Comparison of ENCODE assay signal across 15 cellular contexts in genomic region chr22:19202799-19203186, GRCh38. TPM values are rescaled to one million over a fixed set of nuclear protein-coding genes. Genes with fewer than 3 reads are reported as not detected.
DNase-seq lines count a peak whose midpoint lies in the region; ATAC-seq, FAIRE-seq and TF ChIP-seq lines count a peak whose summit lies in the region.
"Not testable (repeated sequence)": the region's sequence is repeated elsewhere in the genome, so short reads cannot be mapped to it uniquely, and the experiment has no call there.
"Had no signal": no experiment of that assay in that cellular context is flagged by ENCODE, and none has a peak within 500 bp of the region (broad histone marks: within the 10 kb centered on the region; RNA-seq: fewer than 3 reads in every experiment).

No MANE protein-coding gene starts in this region.

- H3K27ac ChIP-seq in 22Rv1 (peak overlapping the region; percentile 60), HL-60 (replicated peaks) (peak overlapping the region; percentile 6; the same call in 1 of the 2 replicates), neutrophil (peak overlapping the region; percentile 77)
- H3K27ac ChIP-seq in K562 (ENCODE audit: extremely low read depth, low read depth, low read length); H1 (ENCODE audit: low read depth, low read length): not testable (repeated sequence)

- TF ChIP-seq POLR2A in K562 (conservative IDR thresholded peaks at IDR 0.05); H1 (IDR thresholded peaks at IDR 0.05; ENCODE audit: control extremely low read depth in 1 of 2, low read depth in 2 of 2, low read length in 2 of 2): not testable (repeated sequence)

- not testable (repeated sequence) for H3K14ac ChIP-seq in H1 (ENCODE audit: insufficient read length)

- peaks cover 18 to 20% of the 10 kb centered on the region in 2 experiments for H3K4me1 ChIP-seq in K562 (replicated peaks in 1 of 2; ENCODE audit: control insufficient read depth in 2 of 2, insufficient read depth in 2 of 2, low read length in 2 of 2)
- not testable (repeated sequence) for H3K4me1 ChIP-seq in H1 (replicated peaks in 1 of 4; ENCODE audit: control insufficient read depth in 3 of 4, insufficient read depth in 4 of 4, low read length in 3 of 4); neutrophil (ENCODE audit: control insufficient read depth in 1 of 2, insufficient read depth in 1 of 2, low read depth in 1 of 2, low read length in 1 of 2)

- not testable (repeated sequence) for FAIRE-seq in K562 (lab: Jason Lieb, UNC); H1 (lab: Jason Lieb, UNC)

- not testable (repeated sequence) for H3K4me3 ChIP-seq in HL-60 (replicated peaks; ENCODE audit: insufficient read depth, low read length); K562; H1 (ENCODE audit: extremely low read depth in 1 of 4, insufficient read depth in 2 of 4, low read depth in 3 of 4, low read length in 4 of 4); neutrophil (ENCODE audit: low read depth in 1 of 2, low read length in 1 of 2)

- not testable (repeated sequence) for H3K9ac ChIP-seq in K562 (ENCODE audit: insufficient read depth in 1 of 2, low read depth in 2 of 2, low read length in 2 of 2); H1 (replicated peaks in 1 of 4; ENCODE audit: extremely low read depth in 1 of 4, low read depth in 3 of 4, low read length in 3 of 4)

- not testable (repeated sequence) for H3K27me3 Mint-ChIP-seq in glutamatergic neuron (ENCODE audit: unreplicated experiment); stimulated activated naive B cell treated with anti-CD40 and anti-IgM and Interleukin-4, amounts not matched to agents 10 μg/mL and 1 μg/mL and 100 μg/mL, for 72 hours

- ATAC-seq in K562 = peak; percentile 3; the same call in 1 of the 3 replicates
- ATAC-seq in stimulated activated naive B cell treated with anti-CD40 and anti-IgM and Interleukin-4, amounts not matched to agents 10 μg/mL and 1 μg/mL and 100 μg/mL, for 72 hours (replicated peaks) = not testable (repeated sequence)

- H3K36me3 ChIP-seq in K562 (ENCODE audit: control insufficient read depth, insufficient read depth, low read length); H1 (ENCODE audit: control insufficient read depth in 2 of 4, insufficient read depth in 4 of 4, low read length in 3 of 4): not testable (repeated sequence)
- peaks cover 93% of the 10 kb centered on the region for H3K36me3 ChIP-seq in neutrophil

- POLR2A ChIA-PET in K562 (lab: Yijun Ruan, JAX) = interaction anchor here (0.7 to 11.1 kb wide), 11 partner anchors 8 to 45 kb away, joined by 3 to 123 read pairs (median 6); no protein-coding TSS in a partner anchor
- POLR2A ChIA-PET in H1 (lab: Charles Lee; ENCODE audit: partially characterized antibody) = interaction anchor here (1.1 kb wide), 1 partner anchor 18 kb away, joined by 3 read pairs; no protein-coding TSS in a partner anchor

- not testable (repeated sequence) for H3K4ac ChIP-seq in H1 (replicated peaks; ENCODE audit: insufficient read length, low read depth, low read length)

- peak overlapping the region; percentile 56; the same call in 1 of the 2 replicates for H2AK5ac ChIP-seq in H1 (ENCODE audit: low read depth, low read length)

- not testable (repeated sequence) for H2BK120ac ChIP-seq in H1 (replicated peaks; ENCODE audit: low read depth, low read length)

- TF ChIP-seq CTCF in 22Rv1 (IDR thresholded peaks at IDR 0.05); HL-60 (IDR thresholded peaks at IDR 0.05; ENCODE audit: insufficient read depth, low read length); K562 (IDR thresholded peaks at IDR 0.05 in 2 of 3, conservative IDR thresholded peaks at IDR 0.05 in 1 of 3; ENCODE audit: insufficient read depth in 2 of 3, low read depth in 1 of 3, low read length in 3 of 3); H1 (IDR thresholded peaks at IDR 0.05; ENCODE audit: control extremely low read depth in 1 of 3, insufficient read depth in 1 of 3, low read depth in 1 of 3, low read length in 3 of 3); glutamatergic neuron (IDR thresholded peaks at IDR 0.05; ENCODE audit: partially characterized antibody, unreplicated experiment); neutrophil (IDR thresholded peaks at IDR 0.05): not testable (repeated sequence)

- not testable (repeated sequence) for H4K20me1 ChIP-seq in K562 (replicated peaks; ENCODE audit: control insufficient read depth, insufficient read depth, low read length); H1 (replicated peaks in 1 of 2; ENCODE audit: control insufficient read depth in 1 of 2, insufficient read depth in 2 of 2, low read length in 2 of 2)

- BruUV-seq in K562 (replicated peaks; lab: Mats Ljungman, UMichigan) = not testable (repeated sequence)

- not testable (repeated sequence) for H3K23ac ChIP-seq in H1 (ENCODE audit: insufficient read length)

- H3K23me2 ChIP-seq in H1 (ENCODE audit: low read depth, low read length) = not testable (repeated sequence)

- TF ChIP-seq EP300 in K562 (IDR thresholded peaks at IDR 0.05; ENCODE audit: low read length); H1 (IDR thresholded peaks at IDR 0.05; ENCODE audit: borderline replicate concordance in 1 of 2, low read depth in 2 of 2, low read length in 2 of 2): not testable (repeated sequence)

- WGBS in K562 (ENCODE audit: insufficient coverage, low coverage, missing lambda C conversion rate) = 15% methylated on average over 3 of the region's 3 CpGs
- 81% methylated on average over 3 of the region's 3 CpGs; no CpG with 5 or more reads in 1 of the 2 experiments for WGBS in H1 (ENCODE audit: extremely low coverage in 1 of 2, insufficient coverage in 1 of 2, insufficient read length in 1 of 2, insufficient replicate concordance in 2 of 2, low coverage in 1 of 2, low lambda C conversion rate in 2 of 2, missing lambda C conversion rate in 1 of 2), 2 experiments

- not testable (repeated sequence) for H3K9me3 Mint-ChIP-seq in glutamatergic neuron (ENCODE audit: unreplicated experiment); stimulated activated naive B cell treated with anti-CD40 and anti-IgM and Interleukin-4, amounts not matched to agents 10 μg/mL and 1 μg/mL and 100 μg/mL, for 72 hours

- not testable (repeated sequence) for H2BK15ac ChIP-seq in H1 (ENCODE audit: low read length)

- H2AFZ ChIP-seq in K562 (ENCODE audit: low read depth, low read length); H1 (ENCODE audit: low read length): not testable (repeated sequence)

- TF ChIP-seq RAD21 in K562 (CRISPR knock-in tag; conservative IDR thresholded peaks at IDR 0.05 in 1 of 2, IDR thresholded peaks at IDR 0.05 in 1 of 2); H1 (IDR thresholded peaks at IDR 0.05 in 1 of 2, conservative IDR thresholded peaks at IDR 0.05 in 1 of 2; ENCODE audit: low read depth in 2 of 2, low read length in 2 of 2): not testable (repeated sequence)

- not testable (repeated sequence) for H3K27me3 ChIP-seq in HL-60 (ENCODE audit: insufficient read depth, poor library complexity, severe bottlenecking); H1 (replicated peaks in 1 of 4; ENCODE audit: control insufficient read depth in 3 of 4, extremely low read depth in 1 of 4, insufficient read depth in 3 of 4, low read length in 3 of 4); neutrophil
- H3K27me3 ChIP-seq in K562 (ENCODE audit: control insufficient read depth in 2 of 2, insufficient read depth in 2 of 2, low read length in 2 of 2) = peaks cover 55 to 73% of the 10 kb centered on the region in 2 experiments

- H4K91ac ChIP-seq in H1 (replicated peaks; ENCODE audit: insufficient read length, low read length) = not testable (repeated sequence)

- not testable (repeated sequence) for H3K4me3 Mint-ChIP-seq in glutamatergic neuron (ENCODE audit: unreplicated experiment); stimulated activated naive B cell treated with anti-CD40 and anti-IgM and Interleukin-4, amounts not matched to agents 10 μg/mL and 1 μg/mL and 100 μg/mL, for 72 hours

- H4K8ac ChIP-seq in H1 (ENCODE audit: extremely low read depth, insufficient read depth, low read length) = not testable (repeated sequence)

- H3K79me1 ChIP-seq in H1 (ENCODE audit: low read depth, low read length) = not testable (repeated sequence)

- not testable (repeated sequence) for H4K5ac ChIP-seq in H1 (ENCODE audit: insufficient read length, low read depth, low read length)

- H3K4me1 Mint-ChIP-seq in glutamatergic neuron (ENCODE audit: low read depth, unreplicated experiment); stimulated activated naive B cell treated with anti-CD40 and anti-IgM and Interleukin-4, amounts not matched to agents 10 μg/mL and 1 μg/mL and 100 μg/mL, for 72 hours: not testable (repeated sequence)

- CTCF ChIA-PET in K562 (lab: Yijun Ruan, JAX; ENCODE audit: low intra/inter-chr PET ratio) = interaction anchor here (0.6 kb wide), 1 partner anchor 95 kb away, joined by 3 read pairs; no protein-coding TSS in a partner anchor
- CTCF ChIA-PET in H1 (lab: Charles Lee; ENCODE audit: partially characterized antibody) = interaction anchor here (1.3 kb wide), 1 partner anchor 16 kb away, joined by 3 read pairs; no protein-coding TSS in a partner anchor

- not testable (repeated sequence) for H3K36me3 Mint-ChIP-seq in glutamatergic neuron (ENCODE audit: unreplicated experiment); stimulated activated naive B cell treated with anti-CD40 and anti-IgM and Interleukin-4, amounts not matched to agents 10 μg/mL and 1 μg/mL and 100 μg/mL, for 72 hours

- in situ Hi-C loops in K562 (cut with MboI) = not testable (repeated sequence)

- not testable (repeated sequence) for H3K79me2 ChIP-seq in K562 (ENCODE audit: control insufficient read depth, insufficient read depth, low read length); H1 (ENCODE audit: control insufficient read depth in 1 of 2, insufficient read depth in 2 of 2, low read length in 2 of 2)

- H3K9me3 ChIP-seq in K562 (replicated peaks; ENCODE audit: control insufficient read depth, insufficient read depth, low read depth, low read length); H1 (ENCODE audit: insufficient read depth in 2 of 2, low read depth in 1 of 2, low read length in 1 of 2); neutrophil: not testable (repeated sequence)

- not testable (repeated sequence) for H3K18ac ChIP-seq in H1 (ENCODE audit: extremely low read depth, low read length)

- not testable (repeated sequence) for H3K56ac ChIP-seq in H1 (replicated peaks; ENCODE audit: insufficient read length, low read depth, low read length)

- 0 out of 2 replicates have a peak overlapping the region, but pooled peaks have one; percentile 83 for H3K4me2 ChIP-seq in K562 (ENCODE audit: insufficient read depth, low read length)
- not testable (repeated sequence) for H3K4me2 ChIP-seq in H1 (ENCODE audit: insufficient read depth in 1 of 2, low read depth in 2 of 2, low read length in 2 of 2)

- intact Hi-C loops in K562 (cut with micrococcal nuclease) = not testable (repeated sequence)

- not testable (repeated sequence) for H2BK5ac ChIP-seq in H1 (ENCODE audit: low read depth, low read length)

- not testable (repeated sequence) for DNase-seq in HL-60 (ENCODE audit: low read depth in 1 of 2, low spot score in 1 of 2); K562 (ENCODE audit: extremely low read depth in 1 of 4, low spot score in 3 of 4); H1 (ENCODE audit: low read depth in 1 of 2, low spot score in 2 of 2); glutamatergic neuron; stimulated activated naive B cell treated with anti-CD40 and anti-IgM and Interleukin-4, amounts not matched to agents 10 μg/mL and 1 μg/mL and 100 μg/mL, for 72 hours

- H2BK20ac ChIP-seq in H1 (ENCODE audit: low read length) = not testable (repeated sequence)

- not testable (repeated sequence) for H2BK12ac ChIP-seq in H1 (ENCODE audit: low read depth, low read length)

- peak overlapping the region; percentile 52 for H3K27ac Mint-ChIP-seq in glutamatergic neuron (ENCODE audit: unreplicated experiment)
- H3K27ac Mint-ChIP-seq in stimulated activated naive B cell treated with anti-CD40 and anti-IgM and Interleukin-4, amounts not matched to agents 10 μg/mL and 1 μg/mL and 100 μg/mL, for 72 hours = peak overlapping the region; percentile 42

- H3K9me1 ChIP-seq in K562 (ENCODE audit: control insufficient read depth, insufficient read depth, low read length) = not testable (repeated sequence)

RNA-seq across cellular contexts. Expression of gene SLC25A1, which starts 24.3 kb away (rescaled TPM):
- total RNA-seq in K562 (2011; cell fraction: chromatin; rRNA removed; ENCODE audit: low replicate concordance) = 34.4 and 107 TPM in 2 replicates
- 114 and 122 TPM in 2 replicates for total RNA-seq in K562 (2011; cell fraction: nucleolus; rRNA removed)
- 76.8 and 81.5 TPM in 2 replicates for total RNA-seq in K562 (2011; cell fraction: nucleoplasm; rRNA removed)
- total RNA-seq in K562 (2014; rRNA removed) (329 and 469 TPM in 2 replicates), K562 (2014; rRNA removed; fragmentation: Illumina TruSeq; extraction: Trizol) (54.3 and 89.6 TPM in 2 replicates), K562 (2015; rRNA removed; fragmentation: Illumina TruSeq; extraction: Trizol) (109 and 119 TPM in 2 replicates), K562 (2021) (399 and 408 TPM in 2 replicates), glutamatergic neuron (ENCODE audit: unreplicated experiment) (54.8 TPM)
- polyA plus RNA-seq in K562 (2011; rRNA removed) (110 and 216 TPM in 2 replicates), K562 (2014; fragmentation: Illumina TruSeq; extraction: Trizol) (183 and 239 TPM in 2 replicates), K562 (2014; fragmentation: Nextera tagmentation; extraction: Ambion mirVana) (10 to 100 TPM; 11.0 to 23.7 TPM), K562 (2014; rRNA removed) (248 and 262 TPM in 2 replicates), H1 (2011; rRNA removed) (110 and 183 TPM in 2 replicates)
- 329 and 368 TPM in 2 replicates for polyA plus RNA-seq in K562 (2011; cell fraction: cytosol; rRNA removed)
- polyA plus RNA-seq in K562 (2011; cell fraction: nucleus; rRNA removed) = 294 and 343 TPM in 2 replicates
- 272 and 330 TPM in 2 replicates for polyA plus RNA-seq in K562 (2012)
- 64.7 and 77.1 TPM in 2 replicates for polyA minus RNA-seq in K562 (2011; rRNA and poly(A)+ RNA removed)
- polyA minus RNA-seq in K562 (2011; cell fraction: cytosol; rRNA and poly(A)+ RNA removed) = 103 and 287 TPM in 2 replicates
- polyA minus RNA-seq in K562 (2011; cell fraction: nucleus; rRNA and poly(A)+ RNA removed) = 46.3 and 88.1 TPM in 2 replicates
- 148 and 157 TPM in 2 replicates for total RNA-seq in H1 (2021; fragmentation: NEBNext Ultra II Directional; extraction: Animal tissue kit (Norgen Biotek cat#: 25700))
- 111 TPM for polyA plus RNA-seq in H1 (2011; cell fraction: cytosol; rRNA removed)
- polyA plus RNA-seq in H1 (2011; cell fraction: nucleus; rRNA removed) = 127 TPM
- 74.1 to 161 TPM (median 156 TPM) in 4 replicates for polyA plus RNA-seq in H1 (2012, experiment 1 of 2)
- 175 TPM for polyA plus RNA-seq in H1 (2012, experiment 2 of 2)
- 102 TPM for polyA plus RNA-seq in H1 (2013, experiment 1 of 2)
- 94.5 TPM for polyA plus RNA-seq in H1 (2013, experiment 2 of 2)
- polyA minus RNA-seq in H1 (2011; rRNA and poly(A)+ RNA removed) = 47.6 and 69.7 TPM in 2 replicates
- 67.6 TPM for polyA minus RNA-seq in H1 (2011; cell fraction: cytosol; rRNA and poly(A)+ RNA removed)
- 43.8 TPM for polyA minus RNA-seq in H1 (2011; cell fraction: nucleus; rRNA and poly(A)+ RNA removed)

RNA-seq across cellular contexts. Expression of gene GSC2, which starts 52.7 kb away (rescaled TPM):
- not detected in 2 replicates for total RNA-seq in K562 (2011; cell fraction: chromatin; rRNA removed; ENCODE audit: low replicate concordance)
- total RNA-seq in K562 (2011; cell fraction: nucleolus; rRNA removed) = not detected in 2 replicates
- not detected in 2 replicates for total RNA-seq in K562 (2011; cell fraction: nucleoplasm; rRNA removed)
- not detected in 2 replicates for total RNA-seq in K562 (2014; rRNA removed)
- total RNA-seq in K562 (2014; rRNA removed; fragmentation: Illumina TruSeq; extraction: Trizol) = not detected in 2 replicates
- total RNA-seq in K562 (2015; rRNA removed; fragmentation: Illumina TruSeq; extraction: Trizol) = not detected in 2 replicates
- not detected in 2 replicates for total RNA-seq in K562 (2021)
- not detected in 2 replicates for polyA plus RNA-seq in K562 (2011; rRNA removed)
- polyA plus RNA-seq in K562 (2011; cell fraction: cytosol; rRNA removed) = not detected in 2 replicates
- not detected in 2 replicates for polyA plus RNA-seq in K562 (2011; cell fraction: nucleus; rRNA removed)
- not detected in 2 replicates for polyA plus RNA-seq in K562 (2012)
- not detected in 2 replicates for polyA plus RNA-seq in K562 (2014; fragmentation: Illumina TruSeq; extraction: Trizol)
- not detected for polyA plus RNA-seq in K562 (2014; fragmentation: Nextera tagmentation; extraction: Ambion mirVana)
- not detected in 2 replicates for polyA plus RNA-seq in K562 (2014; rRNA removed)
- not detected in 2 replicates for polyA minus RNA-seq in K562 (2011; rRNA and poly(A)+ RNA removed)
- polyA minus RNA-seq in K562 (2011; cell fraction: cytosol; rRNA and poly(A)+ RNA removed) = not detected in 2 replicates
- not detected in 2 replicates for polyA minus RNA-seq in K562 (2011; cell fraction: nucleus; rRNA and poly(A)+ RNA removed)
- total RNA-seq in H1 (2021; fragmentation: NEBNext Ultra II Directional; extraction: Animal tissue kit (Norgen Biotek cat#: 25700)) = 0.42 and 0.48 TPM in 2 replicates
- polyA plus RNA-seq in H1 (2011; rRNA removed) = 0.17 and 0.19 TPM in 2 replicates
- 0.08 TPM for polyA plus RNA-seq in H1 (2011; cell fraction: cytosol; rRNA removed)
- polyA plus RNA-seq in H1 (2011; cell fraction: nucleus; rRNA removed) = not detected
- polyA plus RNA-seq in H1 (2012, experiment 1 of 2) = 0.31 TPM in 2 of 4 replicates, not detected in the others
- polyA plus RNA-seq in H1 (2012, experiment 2 of 2) = not detected
- 0.04 TPM for polyA plus RNA-seq in H1 (2013, experiment 1 of 2)
- 0.09 TPM for polyA plus RNA-seq in H1 (2013, experiment 2 of 2)
- not detected in 2 replicates for polyA minus RNA-seq in H1 (2011; rRNA and poly(A)+ RNA removed)
- polyA minus RNA-seq in H1 (2011; cell fraction: cytosol; rRNA and poly(A)+ RNA removed) = not detected
- polyA minus RNA-seq in H1 (2011; cell fraction: nucleus; rRNA and poly(A)+ RNA removed) = not detected
- not detected for total RNA-seq in glutamatergic neuron (ENCODE audit: unreplicated experiment)
- total RNA-seq: A673; CD4-positive, alpha-beta memory T cell; CD4-positive, CD25-positive, alpha-beta regulatory T cell; CD8-positive, alpha-beta memory T cell; Daoy; GM12878 had no signal
- polyA plus RNA-seq: AG04450; CD14-positive monocyte; CD4-positive, alpha-beta memory T cell; CD4-positive, CD25-positive, alpha-beta regulatory T cell; CD8-positive, alpha-beta memory T cell; GM12878 had no signal

RNA-seq across cellular contexts. Expression of gene ESS2, which starts 58.3 kb away (rescaled TPM):
- 22.9 and 43.9 TPM in 2 replicates for total RNA-seq in K562 (2011; cell fraction: chromatin; rRNA removed; ENCODE audit: low replicate concordance)
- total RNA-seq in K562 (2011; cell fraction: nucleolus; rRNA removed) = 30.7 and 33.7 TPM in 2 replicates
- total RNA-seq in K562 (2011; cell fraction: nucleoplasm; rRNA removed) = 20.2 and 27.2 TPM in 2 replicates
- total RNA-seq in K562 (2014; rRNA removed) = 42.5 and 47.4 TPM in 2 replicates
- 9.4 and 10.7 TPM in 2 replicates for total RNA-seq in K562 (2014; rRNA removed; fragmentation: Illumina TruSeq; extraction: Trizol)
- total RNA-seq in K562 (2015; rRNA removed; fragmentation: Illumina TruSeq; extraction: Trizol) = 28.3 and 30.9 TPM in 2 replicates
- total RNA-seq in K562 (2021) = 51.3 and 52.8 TPM in 2 replicates
- polyA plus RNA-seq in K562 (2011; rRNA removed) = 26.8 and 44.0 TPM in 2 replicates
- polyA plus RNA-seq in K562 (2011; cell fraction: cytosol; rRNA removed) = 44.3 and 59.3 TPM in 2 replicates
- polyA plus RNA-seq in K562 (2011; cell fraction: nucleus; rRNA removed) = 50.0 and 63.7 TPM in 2 replicates
- polyA plus RNA-seq in K562 (2012) = 34.4 and 35.2 TPM in 2 replicates
- polyA plus RNA-seq in K562 (2014; fragmentation: Illumina TruSeq; extraction: Trizol) = 23.6 and 41.0 TPM in 2 replicates
- 1 to 10 TPM in 1 of 2 experiments, under 1 TPM in 1; 0.70 to 1.9 TPM for polyA plus RNA-seq in K562 (2014; fragmentation: Nextera tagmentation; extraction: Ambion mirVana)
- polyA plus RNA-seq in K562 (2014; rRNA removed) = 47.1 and 58.1 TPM in 2 replicates
- polyA minus RNA-seq in K562 (2011; rRNA and poly(A)+ RNA removed) = 11.3 and 13.6 TPM in 2 replicates
- polyA minus RNA-seq in K562 (2011; cell fraction: cytosol; rRNA and poly(A)+ RNA removed) = 16.3 and 30.8 TPM in 2 replicates
- polyA minus RNA-seq in K562 (2011; cell fraction: nucleus; rRNA and poly(A)+ RNA removed) = 11.7 and 24.3 TPM in 2 replicates
- 16.0 and 18.6 TPM in 2 replicates for total RNA-seq in H1 (2021; fragmentation: NEBNext Ultra II Directional; extraction: Animal tissue kit (Norgen Biotek cat#: 25700))
- polyA plus RNA-seq in H1 (2011; rRNA removed) = 12.2 and 16.7 TPM in 2 replicates
- polyA plus RNA-seq in H1 (2011; cell fraction: cytosol; rRNA removed) = 18.9 TPM
- polyA plus RNA-seq in H1 (2011; cell fraction: nucleus; rRNA removed) = 17.1 TPM
- polyA plus RNA-seq in H1 (2012, experiment 1 of 2) = 10.7 to 15.4 TPM (median 14.2 TPM) in 4 replicates
- 10.9 TPM for polyA plus RNA-seq in H1 (2012, experiment 2 of 2)
- 9.0 TPM for polyA plus RNA-seq in H1 (2013, experiment 1 of 2)
- polyA plus RNA-seq in H1 (2013, experiment 2 of 2) = 9.0 TPM
- polyA minus RNA-seq in H1 (2011; rRNA and poly(A)+ RNA removed) = 4.1 and 5.7 TPM in 2 replicates
- 5.6 TPM for polyA minus RNA-seq in H1 (2011; cell fraction: cytosol; rRNA and poly(A)+ RNA removed)
- 4.3 TPM for polyA minus RNA-seq in H1 (2011; cell fraction: nucleus; rRNA and poly(A)+ RNA removed)
- total RNA-seq in glutamatergic neuron (ENCODE audit: unreplicated experiment) = 20.4 TPM
